Comparison of ENCODE assay signal across 10 cellular contexts in the genomic region with DNA sequence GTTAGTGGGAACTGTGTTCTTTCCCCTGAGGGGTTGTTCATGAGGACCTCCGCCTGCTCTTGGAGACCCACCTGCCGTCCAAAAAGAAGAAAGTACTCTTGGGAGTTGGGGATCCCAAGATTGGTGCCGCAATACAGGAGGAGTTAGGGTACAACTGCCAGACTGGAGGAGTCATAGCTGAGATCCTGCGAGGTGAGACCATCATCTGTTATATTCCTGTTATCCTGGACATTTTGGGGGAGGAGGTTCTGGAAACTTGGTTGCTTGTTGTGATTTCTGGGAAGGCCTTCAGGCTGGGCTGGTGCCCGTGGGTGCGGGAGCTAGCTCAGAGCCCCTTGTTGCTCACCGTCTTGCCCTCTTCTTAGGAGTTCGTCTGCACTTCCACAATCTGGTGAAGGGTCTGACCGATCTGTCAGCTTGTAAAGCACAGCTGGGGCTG.
DNase-seq lines count a peak whose midpoint lies in the region; TF ChIP-seq lines count a peak whose summit lies in the region.
"Had no signal": no experiment of that assay in that cellular context is flagged by ENCODE, and none has a peak within 500 bp of the region (broad histone marks: within the 10 kb centered on the region; RNA-seq: fewer than 3 reads in every experiment).

No MANE protein-coding gene starts in this region.

- peak overlapping the region; percentile 100 for H3K4me3 ChIP-seq in GM12865 (ENCODE audit: low read depth, low read length)
- peak overlapping the region; percentile 98 for H3K4me3 ChIP-seq in NT2/D1 (ENCODE audit: insufficient read length, low read depth)
- no peak overlapping the region for H3K4me3 ChIP-seq in effector memory CD4-positive, alpha-beta T cell (ENCODE audit: insufficient read depth, low read depth, low read length, poor library complexity, severe bottlenecking)
- H3K4me3 ChIP-seq in neuron (ENCODE audit: low read length): peak overlapping the region; percentile 83

- H3K27me3 ChIP-seq in NT2/D1 (ENCODE audit: insufficient read depth, insufficient read length): no peaks in the 10 kb centered on the region
- H3K27me3 ChIP-seq in effector memory CD4-positive, alpha-beta T cell (replicated peaks; ENCODE audit: control insufficient read depth, insufficient read depth, low read length, poor library complexity, severe bottlenecking): no peaks in the 10 kb centered on the region
- no peaks in the 10 kb centered on the region for H3K27me3 ChIP-seq in neuron (ENCODE audit: insufficient read depth, low read length)
- H3K27me3 ChIP-seq: neutrophil had no signal

- H3K9me3 ChIP-seq in NT2/D1 (ENCODE audit: insufficient read depth, low read length) (no peaks in the 10 kb centered on the region), neuron (ENCODE audit: low read length) (no peaks in the 10 kb centered on the region)
- no peaks in the 10 kb centered on the region for H3K9me3 ChIP-seq in effector memory CD4-positive, alpha-beta T cell (ENCODE audit: control insufficient read depth, low read length)
- H3K9me3 ChIP-seq: neutrophil had no signal

- peak overlapping the region; percentile 90 for H3K27ac ChIP-seq in effector memory CD4-positive, alpha-beta T cell (ENCODE audit: insufficient read depth, low read length, poor library complexity, severe bottlenecking)
- no peak overlapping the region for H3K27ac ChIP-seq in substantia nigra (ENCODE audit: low read depth, low read length, poor library complexity, severe bottlenecking)
- H3K27ac ChIP-seq: neutrophil had no signal

- H3K36me3 ChIP-seq in NT2/D1 (ENCODE audit: insufficient read depth, insufficient read length, low read length): peaks cover 69% of the 10 kb centered on the region
- H3K36me3 ChIP-seq in effector memory CD4-positive, alpha-beta T cell (ENCODE audit: control insufficient read depth, insufficient read depth, low read length): peaks cover 54% of the 10 kb centered on the region
- H3K36me3 ChIP-seq in neuron (ENCODE audit: insufficient read depth, low read length): peaks cover 56% of the 10 kb centered on the region

- DNase-seq in GM12865 (ENCODE audit: low read depth): no peak
- DNase-seq in NT2/D1 (ENCODE audit: low read depth, low spot score): no peak
- DNase-seq in effector memory CD4-positive, alpha-beta T cell: no peak
- no peak for DNase-seq in activated CD4-positive, CD25-positive, alpha-beta regulatory T cell (lab: John Stamatoyannopoulos, UW)
- no peak for DNase-seq in substantia nigra (lab: John Stamatoyannopoulos, UW)
- no peak for DNase-seq in effector CD4-positive, alpha-beta T cell
- no peak for DNase-seq in SKM-1 (lab: John Stamatoyannopoulos, UW; ENCODE audit: unreplicated experiment)
- DNase-seq: anterior cingulate cortex had no signal

- no peak overlapping the region for H2AFZ ChIP-seq in neuron (ENCODE audit: low read depth, low read length)

- H3K4me1 ChIP-seq in NT2/D1 (ENCODE audit: insufficient read depth, insufficient read length) (peaks cover 4% of the 10 kb centered on the region), neuron (ENCODE audit: insufficient read depth, low read length) (peaks cover 17% of the 10 kb centered on the region)
- peaks cover 18% of the 10 kb centered on the region for H3K4me1 ChIP-seq in effector memory CD4-positive, alpha-beta T cell (ENCODE audit: control insufficient read depth, insufficient read depth, low read length, poor library complexity, severe bottlenecking)

- TF ChIP-seq CTCF in GM12865 (IDR thresholded peaks at IDR 0.05; ENCODE audit: insufficient read depth, low read depth, low read length, missing control alignments): no peak

- peak overlapping the region; percentile 93 for H3K9ac ChIP-seq in NT2/D1 (ENCODE audit: insufficient read length, low read depth)
